Comparison of ENCODE assay signal across 8 cellular contexts in genomic region chr1:207748737-207749528, GRCh38. TPM values are rescaled to one million over a fixed set of nuclear protein-coding genes. Genes with fewer than 3 reads are reported as not detected.
DNase-seq lines count a peak whose midpoint lies in the region; ATAC-seq, FAIRE-seq and TF ChIP-seq lines count a peak whose summit lies in the region.

No MANE protein-coding gene starts in this region.

- CTCF ChIA-PET in CD8-positive, alpha-beta memory T cell (lab: Charles Lee) = interaction anchor here (0.8 to 1.1 kb wide), 2 partner anchors 70 to 120 kb away, joined by 3 to 4 read pairs; no protein-coding TSS in a partner anchor
- CTCF ChIA-PET in K562 (lab: Yijun Ruan, JAX; ENCODE audit: low intra/inter-chr PET ratio) = no interaction called here

- TF ChIP-seq POLR2A in K562 (conservative IDR thresholded peaks at IDR 0.05) = no peak

- 11% methylated on average over 2 of the region's 2 CpGs for WGBS in K562 (ENCODE audit: insufficient coverage, low coverage, missing lambda C conversion rate)

- peaks cover 46% of the 10 kb centered on the region for H3K4me1 ChIP-seq in CD8-positive, alpha-beta memory T cell (ENCODE audit: insufficient read depth, low read length)
- H3K4me1 ChIP-seq in K562 (replicated peaks in 1 of 2; ENCODE audit: control insufficient read depth in 2 of 2, insufficient read depth in 2 of 2, low read length in 2 of 2) = peaks cover 26 to 58% of the 10 kb centered on the region in 2 experiments

- peak overlapping the region in 5 of 7 donors; percentile 13 to 77 (median 20) for H3K4me3 Mint-ChIP-seq in CD8-positive, alpha-beta memory T cell

- POLR2A ChIA-PET in CD8-positive, alpha-beta memory T cell (lab: Charles Lee) = no interaction called here
- POLR2A ChIA-PET in K562 (lab: Yijun Ruan, JAX) = interaction anchor here (0.6 kb wide), 2 partner anchors 100 to 129 kb away, joined by 3 to 5 read pairs; no protein-coding TSS in a partner anchor

- peak overlapping the region; percentile 86; the same call in 1 of the 2 replicates for H2AFZ ChIP-seq in K562 (ENCODE audit: low read depth, low read length)

- in situ Hi-C loops in K562 (cut with MboI) = no loop called here

- peaks cover 0 to 14% (median 0%) of the 10 kb centered on the region in 3 donors for H3K36me3 Mint-ChIP-seq in CD8-positive, alpha-beta memory T cell

- peaks cover 44 to 53% (median 52%) of the 10 kb centered on the region in 3 donors for H3K4me1 Mint-ChIP-seq in CD8-positive, alpha-beta memory T cell

- peak overlapping the region in 1 of 2 experiments; percentile 83; a peak in 2 of 4 replicates for H3K9ac ChIP-seq in K562 (ENCODE audit: insufficient read depth in 1 of 2, low read depth in 2 of 2, low read length in 2 of 2)

- peaks cover 0 to 1% of the 10 kb centered on the region in 2 donors for H3K27me3 Mint-ChIP-seq in CD8-positive, alpha-beta memory T cell

- peak overlapping the region; percentile 81 for H3K27ac ChIP-seq in CD8-positive, alpha-beta memory T cell (ENCODE audit: low read depth, low read length)
- peak overlapping the region; percentile 80 for H3K27ac ChIP-seq in K562 (ENCODE audit: extremely low read depth, low read depth, low read length)

- H3K27me3 ChIP-seq in CD8-positive, alpha-beta memory T cell (ENCODE audit: insufficient read depth, low read length, poor library complexity, severe bottlenecking) = no peaks in the 10 kb centered on the region
- no peaks in the 10 kb centered on the region for H3K27me3 ChIP-seq in K562 (ENCODE audit: control insufficient read depth in 2 of 2, insufficient read depth in 2 of 2, low read length in 2 of 2)

- peak in 2 of 5 donors; percentile 19 to 69 for DNase-seq in CD8-positive, alpha-beta memory T cell
- DNase-seq in HT-29 (ENCODE audit: low spot score) (peak; percentile 72), NCI-H69 (lab: John Stamatoyannopoulos, UW) (peak; percentile 39), K562 (ENCODE audit: extremely low read depth in 1 of 4, low spot score in 3 of 4) (peak in 1 of 4 experiments; percentile 70), glomerular visceral epithelial cell (ENCODE audit: extremely low spot score) (no peak)
- no peak for DNase-seq in activated CD8-positive, alpha-beta memory T cell treated with anti-CD3 and anti-CD28 coated beads, Interleukin-2, amount 50 U/mL, for 48 hours

- no peak for TF ChIP-seq EP300 in K562 (IDR thresholded peaks at IDR 0.05; ENCODE audit: low read length)

- no peak for TF ChIP-seq CTCF in K562 (IDR thresholded peaks at IDR 0.05 in 2 of 3, conservative IDR thresholded peaks at IDR 0.05 in 1 of 3; ENCODE audit: insufficient read depth in 2 of 3, low read depth in 1 of 3, low read length in 3 of 3)

- H3K4me2 ChIP-seq in K562 (ENCODE audit: insufficient read depth, low read length) = peak overlapping the region; percentile 81

- intact Hi-C loops in K562 (cut with micrococcal nuclease) = loop anchor here (5.0 kb wide), 1 partner anchor 727 kb away; no protein-coding TSS in a partner anchor

- H3K9me1 ChIP-seq in K562 (ENCODE audit: control insufficient read depth, insufficient read depth, low read length) = no peaks in the 10 kb centered on the region

- FAIRE-seq in K562 (lab: Jason Lieb, UNC) = peak; percentile 29

- H3K79me2 ChIP-seq in K562 (ENCODE audit: control insufficient read depth, insufficient read depth, low read length) = peaks cover 61% of the 10 kb centered on the region

- no peak overlapping the region for H3K4me3 ChIP-seq in CD8-positive, alpha-beta memory T cell (ENCODE audit: low read length)
- peak overlapping the region; percentile 92; the same call in 1 of the 2 replicates for H3K4me3 ChIP-seq in K562

- H3K27ac Mint-ChIP-seq in CD8-positive, alpha-beta memory T cell = peak overlapping the region in 6 of 8 donors; percentile 14 to 74 (median 38)

- no peak for TF ChIP-seq RAD21 in K562 (CRISPR knock-in tag; conservative IDR thresholded peaks at IDR 0.05 in 1 of 2, IDR thresholded peaks at IDR 0.05 in 1 of 2)

- ATAC-seq in K562 (peak; percentile 18), GM18870 (IDR thresholded peaks at IDR 0.05; ENCODE audit: unreplicated experiment) (no peak), GM18858 (IDR thresholded peaks at IDR 0.05; ENCODE audit: unreplicated experiment) (no peak)

- no peaks in the 10 kb centered on the region for H3K9me3 Mint-ChIP-seq in CD8-positive, alpha-beta memory T cell

- no peaks in the 10 kb centered on the region for H3K36me3 ChIP-seq in CD8-positive, alpha-beta memory T cell (ENCODE audit: insufficient read depth, low read length)
- peaks cover 3% of the 10 kb centered on the region; the same call in 2 of the 3 replicates for H3K36me3 ChIP-seq in K562 (ENCODE audit: control insufficient read depth, insufficient read depth, low read length)

- no TSS peak for BruUV-seq in K562 (replicated peaks; lab: Mats Ljungman, UMichigan)

- H4K20me1 ChIP-seq in K562 (replicated peaks; ENCODE audit: control insufficient read depth, insufficient read depth, low read length) = peaks cover 11% of the 10 kb centered on the region; the same call in 1 of the 2 replicates

- H3K9me3 ChIP-seq in CD8-positive, alpha-beta memory T cell (ENCODE audit: low read length) = no peaks in the 10 kb centered on the region
- H3K9me3 ChIP-seq in K562 (replicated peaks; ENCODE audit: control insufficient read depth, insufficient read depth, low read depth, low read length) = no peaks in the 10 kb centered on the region

TF ChIP-seq in K562, 482 proteins besides CTCF, POLR2A, EP300 and RAD21 (continues in another document):
- 0 out of 2 replicates have a peak, but pooled peaks have one; percentile 18 for TF ChIP-seq CXXC5 (CRISPR knock-in tag; IDR thresholded peaks at IDR 0.05)
- TF ChIP-seq PYGO2 (tag; IDR thresholded peaks at IDR 0.05) = no peak
- TF ChIP-seq KDM1A (IDR thresholded peaks at IDR 0.05) = 0 out of 4 replicates have a peak, but pooled peaks of 1 of the 2 experiments have one; percentile 23
- TF ChIP-seq TEAD4 (IDR thresholded peaks at IDR 0.05; ENCODE audit: low read length) = peak; percentile 8; the same call in 1 of the 2 replicates
- no peak for TF ChIP-seq TEAD4 (CRISPR knock-in tag; IDR thresholded peaks at IDR 0.05; ENCODE audit: borderline replicate concordance)

RNA-seq across cellular contexts. Expression of gene CD46, which starts 2.9 kb away (rescaled TPM):
- total RNA-seq in CD8-positive, alpha-beta memory T cell = 100 to 1,000 TPM in 1 of 2 experiments, 10 to 100 TPM in 1; 86.1 to 102 TPM
- 165 TPM for polyA plus RNA-seq in CD8-positive, alpha-beta memory T cell
- 76.8 and 91.4 TPM in 2 replicates for total RNA-seq in HT-29 (2014; rRNA removed; shearing (Covaris generic))
- total RNA-seq in K562 (2011; cell fraction: chromatin; rRNA removed; ENCODE audit: low replicate concordance) = 356 and 908 TPM in 2 replicates
- total RNA-seq in K562 (2011; cell fraction: nucleolus; rRNA removed) = 170 and 219 TPM in 2 replicates
- 411 and 563 TPM in 2 replicates for total RNA-seq in K562 (2011; cell fraction: nucleoplasm; rRNA removed)
- total RNA-seq in K562 (2014; rRNA removed) (87.9 and 94.5 TPM in 2 replicates), K562 (2014; rRNA removed; fragmentation: Illumina TruSeq; extraction: Trizol) (156 and 168 TPM in 2 replicates), K562 (2015; rRNA removed; fragmentation: Illumina TruSeq; extraction: Trizol) (126 and 151 TPM in 2 replicates), K562 (2021) (143 and 156 TPM in 2 replicates)
- polyA plus RNA-seq in K562 (2011; rRNA removed) (374 and 391 TPM in 2 replicates), K562 (2014; fragmentation: Illumina TruSeq; extraction: Trizol) (149 and 205 TPM in 2 replicates), K562 (2014; fragmentation: Nextera tagmentation; extraction: Ambion mirVana) (100 to 1,000 TPM; 143 to 220 TPM), K562 (2014; rRNA removed) (183 and 199 TPM in 2 replicates)
- 28.4 and 93.7 TPM in 2 replicates for polyA plus RNA-seq in K562 (2011; cell fraction: cytosol; rRNA removed)
- 370 and 950 TPM in 2 replicates for polyA plus RNA-seq in K562 (2011; cell fraction: nucleus; rRNA removed)
- polyA plus RNA-seq in K562 (2012) = 91.8 and 133 TPM in 2 replicates
- 160 and 229 TPM in 2 replicates for polyA minus RNA-seq in K562 (2011; rRNA and poly(A)+ RNA removed)
- 73.7 and 85.6 TPM in 2 replicates for polyA minus RNA-seq in K562 (2011; cell fraction: cytosol; rRNA and poly(A)+ RNA removed)
- polyA minus RNA-seq in K562 (2011; cell fraction: nucleus; rRNA and poly(A)+ RNA removed) = 188 and 382 TPM in 2 replicates

Comparison
In these comparisons a context has a peak if more than half of its experiments do, and no peak if none do; other contexts are left out.
1. DNase-seq: peak in HT-29 (single experiment) and NCI-H69 (single experiment); none in activated CD8-positive, alpha-beta memory T cell treated with anti-CD3 and anti-CD28 coated beads, Interleukin-2, amount 50 U/mL, for 48 hours (single experiment) and glomerular visceral epithelial cell (single experiment).